Comparison of ENCODE assay signal across 1 cellular context in genomic region chr4:155974957-155975356, GRCh38.
TF ChIP-seq lines count a peak whose summit lies in the region.

No MANE protein-coding gene starts in this region.

TF ChIP-seq in GM12878, 131 proteins besides CTCF, POLR2A, EP300 and RAD21:
- no peak for TF ChIP-seq ZBTB40 (IDR thresholded peaks at IDR 0.05; ENCODE audit: borderline replicate concordance)
- no peak for TF ChIP-seq BRCA1 (IDR thresholded peaks at IDR 0.05; ENCODE audit: low read depth, low read length)
- no peak for TF ChIP-seq MTA3 (IDR thresholded peaks at IDR 0.05; ENCODE audit: borderline replicate concordance, low read length)
- no peak for TF ChIP-seq HCFC1 (IDR thresholded peaks at IDR 0.05; ENCODE audit: low read length)
